14 cellular contexts compared by ENCODE assay signal in the genomic region with DNA sequence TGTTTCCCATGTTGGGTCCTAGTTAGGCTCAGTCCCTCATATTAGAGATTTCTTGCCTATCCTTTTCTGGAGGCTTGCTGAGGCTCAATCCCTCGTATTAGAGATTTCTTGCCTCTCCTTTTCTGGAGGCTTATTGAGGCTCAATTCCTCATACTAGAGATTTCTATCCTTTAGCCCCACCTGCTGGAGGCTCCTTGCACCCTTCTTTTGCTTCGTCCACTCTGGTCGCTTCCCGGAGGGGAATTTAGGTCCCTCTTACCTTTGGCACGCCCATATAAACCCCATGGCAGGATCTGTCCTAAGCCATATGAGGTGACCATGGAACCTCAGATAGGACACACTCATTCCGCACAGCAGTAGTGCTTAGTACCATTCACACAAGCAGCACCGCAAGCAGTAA. TPM values are rescaled to one million over a fixed set of nuclear protein-coding genes. Genes with fewer than 3 reads are reported as not detected.
DNase-seq lines count a peak whose midpoint lies in the region; FAIRE-seq and TF ChIP-seq lines count a peak whose summit lies in the region.
"Had no signal": no experiment of that assay in that cellular context is flagged by ENCODE, and none has a peak within 500 bp of the region (broad histone marks: within the 10 kb centered on the region; RNA-seq: fewer than 3 reads in every experiment).

No MANE protein-coding gene starts in this region.

- peak; percentile 34; the same call in 1 of the 2 replicates for TF ChIP-seq RAD21 in Ishikawa (IDR thresholded peaks at IDR 0.05; ENCODE audit: low read depth)

- no peak for TF ChIP-seq EP300 in Ishikawa (IDR thresholded peaks at IDR 0.05; ENCODE audit: borderline replicate concordance)

- H2BK120ac ChIP-seq in mesenchymal stem cell (ENCODE audit: low read depth, low read length), result no peak overlapping the region

- peaks cover 8 to 28% (median 8%) of the 10 kb centered on the region in 3 donors for H3K36me3 Mint-ChIP-seq in immature natural killer cell
- H3K36me3 Mint-ChIP-seq: IgD-negative memory B cell had no signal

- no peak overlapping the region for H4K8ac ChIP-seq in mesenchymal stem cell (ENCODE audit: low read length)

- H3K4me3 ChIP-seq in brain microvascular endothelial cell (ENCODE audit: low read depth, low read length) (no peak overlapping the region), mesenchymal stem cell (ENCODE audit: insufficient read depth in 1 of 2, low read depth in 1 of 2, low read length in 2 of 2) (no peak overlapping the region)
- H3K4me3 ChIP-seq: HAP-1, Peyer's patch, stomach had no signal

- H3K79me1 ChIP-seq in mesenchymal stem cell (replicated peaks; ENCODE audit: low read length, poor library complexity, severe bottlenecking), result peaks cover 4% of the 10 kb centered on the region

- no peaks in the 10 kb centered on the region for H3K36me3 ChIP-seq in brain microvascular endothelial cell (replicated peaks)
- H3K36me3 ChIP-seq in mesenchymal stem cell (ENCODE audit: control insufficient read depth in 1 of 2, insufficient read depth in 2 of 2, low read depth in 1 of 2, low read length in 2 of 2), result no peaks in the 10 kb centered on the region
- H3K36me3 ChIP-seq: HAP-1, stomach had no signal

- H3K23ac ChIP-seq in mesenchymal stem cell (ENCODE audit: low read length in 2 of 2), result no peak overlapping the region

- no peak overlapping the region for H3K4me2 ChIP-seq in mesenchymal stem cell (ENCODE audit: low read length, poor library complexity, severe bottlenecking)

- H3K4me1 Mint-ChIP-seq in immature natural killer cell, result peaks cover 10 to 11% of the 10 kb centered on the region in 2 donors

- no peak overlapping the region for H3K14ac ChIP-seq in mesenchymal stem cell (ENCODE audit: low read length in 2 of 2)

- TF ChIP-seq CTCF in brain microvascular endothelial cell (IDR thresholded peaks at IDR 0.05; ENCODE audit: low read depth, low read length, missing control alignments), result peak; percentile 61

- no peak overlapping the region for H2AK5ac ChIP-seq in mesenchymal stem cell (ENCODE audit: low read length, severe bottlenecking)

- H3K9me3 Mint-ChIP-seq in immature natural killer cell, result peaks cover 4 to 25% (median 16%) of the 10 kb centered on the region in 6 donors

- H3K4me1 ChIP-seq in mesenchymal stem cell (ENCODE audit: control insufficient read depth, insufficient read depth, low read depth, low read length), result no peaks in the 10 kb centered on the region
- H3K4me1 ChIP-seq: HAP-1, Peyer's patch, stomach had no signal

- H3K18ac ChIP-seq in mesenchymal stem cell (ENCODE audit: low read depth in 1 of 2, low read length in 2 of 2), result no peak overlapping the region

- no peak overlapping the region for H4K91ac ChIP-seq in mesenchymal stem cell (ENCODE audit: low read length)

- H3K9ac ChIP-seq in mesenchymal stem cell (ENCODE audit: low read length), result no peak overlapping the region

- no peak overlapping the region for H2BK5ac ChIP-seq in mesenchymal stem cell (ENCODE audit: low read depth, low read length, poor library complexity, severe bottlenecking)

- in situ Hi-C loops in brain microvascular endothelial cell (cut with HindIII; ENCODE audit: low pct_ligation_motif_present, low sequenced_read_pairs), result no loop called here

- no peak overlapping the region for H3K4me3 Mint-ChIP-seq in immature natural killer cell
- H3K4me3 Mint-ChIP-seq: IgD-negative memory B cell had no signal

- H3K4ac ChIP-seq in mesenchymal stem cell (ENCODE audit: low read depth in 1 of 2, low read length in 2 of 2), result no peak overlapping the region

- 71% methylated on average over 7 of the region's 7 CpGs for WGBS in mesenchymal stem cell

- no peak for FAIRE-seq in H54 (lab: Jason Lieb, UNC)
- FAIRE-seq: islet of Langerhans, small intestine had no signal

- peaks cover 14% of the 10 kb centered on the region for H3K9me3 ChIP-seq in mesenchymal stem cell (ENCODE audit: control insufficient read depth, low read length)

- H2BK15ac ChIP-seq in mesenchymal stem cell (ENCODE audit: low read depth, poor library complexity, severe bottlenecking), result no peak overlapping the region

- H3K27me3 Mint-ChIP-seq in immature natural killer cell (ENCODE audit: low read depth in 3 of 3), result peaks cover 0 to 1% (median 0%) of the 10 kb centered on the region in 3 donors
- H3K27me3 Mint-ChIP-seq: IgD-negative memory B cell had no signal

- TF ChIP-seq POLR2A in H54 (IDR thresholded peaks at IDR 0.05; ENCODE audit: low read depth, low read length), result no peak

- no peak overlapping the region for H2AFZ ChIP-seq in mesenchymal stem cell (ENCODE audit: low read depth, low read length)

- no peak overlapping the region for H3K27ac Mint-ChIP-seq in immature natural killer cell
- H3K27ac Mint-ChIP-seq: IgD-negative memory B cell had no signal

- H3K27ac ChIP-seq in brain microvascular endothelial cell, result no peak overlapping the region
- H3K27ac ChIP-seq in mesenchymal stem cell (ENCODE audit: low read length, poor library complexity, severe bottlenecking), result no peak overlapping the region
- H3K27ac ChIP-seq: Peyer's patch, stomach had no signal

- H3K27me3 ChIP-seq in brain microvascular endothelial cell (replicated peaks) (no peaks in the 10 kb centered on the region), mesenchymal stem cell (ENCODE audit: control insufficient read depth in 1 of 2, insufficient read depth in 1 of 2, low read length in 2 of 2) (no peaks in the 10 kb centered on the region)
- H3K27me3 ChIP-seq: Peyer's patch, stomach had no signal

- no peak overlapping the region for H2BK12ac ChIP-seq in mesenchymal stem cell (ENCODE audit: low read length in 2 of 2)

- DNase-seq in D341Med (ENCODE audit: low spot score) (peak; percentile 61), brain microvascular endothelial cell (peak; percentile 16), mesenchymal stem cell (peak; percentile 41), immature natural killer cell (no peak), NCI-H1092 treated with DMSO at 0.1 percent for 48 hours (lab: John Stamatoyannopoulos, UW) (no peak), NCI-H1092 (lab: John Stamatoyannopoulos, UW) (no peak), H54 (ENCODE audit: insufficient read length, low spot score) (no peak)
- DNase-seq: Peyer's patch, small intestine, stomach had no signal

TF ChIP-seq in Ishikawa, 13 proteins besides CTCF, POLR2A, EP300 and RAD21:
- TF ChIP-seq NFIC (IDR thresholded peaks at IDR 0.05), result no peak
- TF ChIP-seq FOXM1 (IDR thresholded peaks at IDR 0.05; ENCODE audit: borderline replicate concordance, low read depth), result no peak
- no peak for TF ChIP-seq TAF1 (IDR thresholded peaks at IDR 0.05; ENCODE audit: low read depth)
- TF ChIP-seq CREB1 (IDR thresholded peaks at IDR 0.05; ENCODE audit: low read depth), result no peak
- TF ChIP-seq EGR1 (IDR thresholded peaks at IDR 0.05), result no peak
- no peak for TF ChIP-seq YY1 (IDR thresholded peaks at IDR 0.05; ENCODE audit: low read depth)
- TF ChIP-seq, protein P1, sequence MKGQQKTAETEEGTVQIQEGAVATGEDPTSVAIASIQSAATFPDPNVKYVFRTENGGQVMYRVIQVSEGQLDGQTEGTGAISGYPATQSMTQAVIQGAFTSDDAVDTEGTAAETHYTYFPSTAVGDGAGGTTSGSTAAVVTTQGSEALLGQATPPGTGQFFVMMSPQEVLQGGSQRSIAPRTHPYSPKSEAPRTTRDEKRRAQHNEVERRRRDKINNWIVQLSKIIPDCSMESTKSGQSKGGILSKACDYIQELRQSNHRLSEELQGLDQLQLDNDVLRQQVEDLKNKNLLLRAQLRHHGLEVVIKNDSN (IDR thresholded peaks at IDR 0.05), result no peak

RNA-seq across cellular contexts. Expression of a gene that starts 15.9 kb away (rescaled TPM):
- 0.17 TPM for polyA plus RNA-seq in mesenchymal stem cell (2013, experiment 1 of 2)
- 0.25 TPM for polyA plus RNA-seq in mesenchymal stem cell (2013, experiment 2 of 2)
- polyA plus RNA-seq in immature natural killer cell, result not detected
- polyA plus RNA-seq: IgD-negative memory B cell had no signal

RNA-seq across cellular contexts. Expression of a gene that starts 24.1 kb away (rescaled TPM):
- 128 TPM for polyA plus RNA-seq in mesenchymal stem cell (2013, experiment 1 of 2)
- polyA plus RNA-seq in mesenchymal stem cell (2013, experiment 2 of 2), result 131 TPM
- polyA plus RNA-seq in immature natural killer cell, result 100 to 1,000 TPM; 148 to 227 (median 214) TPM

RNA-seq across cellular contexts. Expression of a gene that starts 35.2 kb away (rescaled TPM):
- polyA plus RNA-seq in mesenchymal stem cell (2013, experiment 1 of 2), result 45.0 TPM
- polyA plus RNA-seq in mesenchymal stem cell (2013, experiment 2 of 2), result 47.4 TPM
- 100 to 1,000 TPM; 158 to 284 (median 174) TPM for polyA plus RNA-seq in immature natural killer cell

RNA-seq across cellular contexts. Expression of a gene that starts 40.7 kb away (rescaled TPM):
- polyA plus RNA-seq in mesenchymal stem cell (2013, experiment 1 of 2), result 0.72 TPM
- 0.73 TPM for polyA plus RNA-seq in mesenchymal stem cell (2013, experiment 2 of 2)
- 1 to 10 TPM in 2 of 3 donors, under 1 TPM in 1; 0.78 to 2.1 (median 1.2) TPM for polyA plus RNA-seq in immature natural killer cell

RNA-seq across cellular contexts. Expression of a gene that starts 44.1 kb away (rescaled TPM):
- polyA plus RNA-seq in mesenchymal stem cell (2013, experiment 1 of 2), result 22.4 TPM
- polyA plus RNA-seq in mesenchymal stem cell (2013, experiment 2 of 2), result 22.4 TPM
- 10 to 100 TPM; 17.5 to 30.5 (median 24.4) TPM for polyA plus RNA-seq in immature natural killer cell

Comparison
In these comparisons a context has a peak if more than half of its experiments do, and no peak if none do; other contexts are left out.
1. DNase-seq: peak in D341Med (single experiment), brain microvascular endothelial cell (single experiment) and mesenchymal stem cell (single experiment); none in immature natural killer cell (0 of 3), NCI-H1092 treated with DMSO at 0.1 percent for 48 hours (single experiment), NCI-H1092 (single experiment) and H54 (single experiment).